1 cellular context compared by ENCODE assay signal in genomic region chr16:30378236-30379164, GRCh38.
A peak's percentile ranks its signal among the peaks of the same experiment; 100 is the strongest.
TF ChIP-seq lines count a peak whose summit lies in the region.

No MANE protein-coding gene starts in this region.

TF ChIP-seq in WTC11, 78 proteins besides CTCF, POLR2A, EP300 and RAD21 (continued from another document):
- TF ChIP-seq ARID4B (CRISPR knock-in tag; IDR thresholded peaks at IDR 0.05; ENCODE audit: borderline replicate concordance) = peak; percentile 38; the same call in 1 of the 2 replicates
- 0 out of 2 replicates have a peak, but pooled peaks have one; percentile 50 for TF ChIP-seq GABPB1 (CRISPR knock-in tag; IDR thresholded peaks at IDR 0.05)
- TF ChIP-seq, protein P1, sequence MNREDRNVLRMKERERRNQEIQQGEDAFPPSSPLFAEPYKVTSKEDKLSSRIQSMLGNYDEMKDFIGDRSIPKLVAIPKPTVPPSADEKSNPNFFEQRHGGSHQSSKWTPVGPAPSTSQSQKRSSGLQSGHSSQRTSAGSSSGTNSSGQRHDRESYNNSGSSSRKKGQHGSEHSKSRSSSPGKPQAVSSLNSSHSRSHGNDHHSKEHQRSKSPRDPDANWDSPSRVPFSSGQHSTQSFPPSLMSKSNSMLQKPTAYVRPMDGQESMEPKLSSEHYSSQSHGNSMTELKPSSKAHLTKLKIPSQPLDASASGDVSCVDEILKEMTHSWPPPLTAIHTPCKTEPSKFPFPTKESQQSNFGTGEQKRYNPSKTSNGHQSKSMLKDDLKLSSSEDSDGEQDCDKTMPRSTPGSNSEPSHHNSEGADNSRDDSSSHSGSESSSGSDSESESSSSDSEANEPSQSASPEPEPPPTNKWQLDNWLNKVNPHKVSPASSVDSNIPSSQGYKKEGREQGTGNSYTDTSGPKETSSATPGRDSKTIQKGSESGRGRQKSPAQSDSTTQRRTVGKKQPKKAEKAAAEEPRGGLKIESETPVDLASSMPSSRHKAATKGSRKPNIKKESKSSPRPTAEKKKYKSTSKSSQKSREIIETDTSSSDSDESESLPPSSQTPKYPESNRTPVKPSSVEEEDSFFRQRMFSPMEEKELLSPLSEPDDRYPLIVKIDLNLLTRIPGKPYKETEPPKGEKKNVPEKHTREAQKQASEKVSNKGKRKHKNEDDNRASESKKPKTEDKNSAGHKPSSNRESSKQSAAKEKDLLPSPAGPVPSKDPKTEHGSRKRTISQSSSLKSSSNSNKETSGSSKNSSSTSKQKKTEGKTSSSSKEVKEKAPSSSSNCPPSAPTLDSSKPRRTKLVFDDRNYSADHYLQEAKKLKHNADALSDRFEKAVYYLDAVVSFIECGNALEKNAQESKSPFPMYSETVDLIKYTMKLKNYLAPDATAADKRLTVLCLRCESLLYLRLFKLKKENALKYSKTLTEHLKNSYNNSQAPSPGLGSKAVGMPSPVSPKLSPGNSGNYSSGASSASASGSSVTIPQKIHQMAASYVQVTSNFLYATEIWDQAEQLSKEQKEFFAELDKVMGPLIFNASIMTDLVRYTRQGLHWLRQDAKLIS (CRISPR knock-in tag; IDR thresholded peaks at IDR 0.05; ENCODE audit: borderline replicate concordance) = no peak
- 0 out of 2 replicates have a peak, but pooled peaks have one; percentile 34 for TF ChIP-seq ZMAT4 (CRISPR knock-in tag; IDR thresholded peaks at IDR 0.05)
- TF ChIP-seq ZNF425 (CRISPR knock-in tag; conservative IDR thresholded peaks at IDR 0.05) = no peak
- peak; percentile 73; the same call in 1 of the 2 replicates for TF ChIP-seq MAX (CRISPR knock-in tag; IDR thresholded peaks at IDR 0.05)
- TF ChIP-seq ZBTB21 (CRISPR knock-in tag; IDR thresholded peaks at IDR 0.05; ENCODE audit: borderline replicate concordance) = no peak
- TF ChIP-seq IRF2 (CRISPR knock-in tag; IDR thresholded peaks at IDR 0.05; ENCODE audit: borderline replicate concordance, low read depth) = no peak
- TF ChIP-seq ESRRA (CRISPR knock-in tag; IDR thresholded peaks at IDR 0.05; ENCODE audit: borderline replicate concordance) = no peak
- TF ChIP-seq NR3C1 (CRISPR knock-in tag; conservative IDR thresholded peaks at IDR 0.05; ENCODE audit: low read depth) = no peak
- TF ChIP-seq ATF3 (CRISPR knock-in tag; conservative IDR thresholded peaks at IDR 0.05) = no peak
- TF ChIP-seq, protein P2, sequence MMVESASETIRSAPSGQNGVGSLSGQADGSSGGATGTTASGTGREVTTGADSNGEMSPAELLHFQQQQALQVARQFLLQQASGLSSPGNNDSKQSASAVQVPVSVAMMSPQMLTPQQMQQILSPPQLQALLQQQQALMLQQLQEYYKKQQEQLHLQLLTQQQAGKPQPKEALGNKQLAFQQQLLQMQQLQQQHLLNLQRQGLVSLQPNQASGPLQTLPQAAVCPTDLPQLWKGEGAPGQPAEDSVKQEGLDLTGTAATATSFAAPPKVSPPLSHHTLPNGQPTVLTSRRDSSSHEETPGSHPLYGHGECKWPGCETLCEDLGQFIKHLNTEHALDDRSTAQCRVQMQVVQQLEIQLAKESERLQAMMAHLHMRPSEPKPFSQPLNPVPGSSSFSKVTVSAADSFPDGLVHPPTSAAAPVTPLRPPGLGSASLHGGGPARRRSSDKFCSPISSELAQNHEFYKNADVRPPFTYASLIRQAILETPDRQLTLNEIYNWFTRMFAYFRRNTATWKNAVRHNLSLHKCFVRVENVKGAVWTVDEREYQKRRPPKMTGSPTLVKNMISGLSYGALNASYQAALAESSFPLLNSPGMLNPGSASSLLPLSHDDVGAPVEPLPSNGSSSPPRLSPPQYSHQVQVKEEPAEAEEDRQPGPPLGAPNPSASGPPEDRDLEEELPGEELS (CRISPR knock-in tag; IDR thresholded peaks at IDR 0.05) = peak; percentile 94
- no peak for TF ChIP-seq STAT6 (CRISPR knock-in tag; conservative IDR thresholded peaks at IDR 0.05; ENCODE audit: low read depth)
- TF ChIP-seq JUN (CRISPR knock-in tag; IDR thresholded peaks at IDR 0.05) = no peak
- no peak for TF ChIP-seq SMAD3 (CRISPR knock-in tag; IDR thresholded peaks at IDR 0.05; ENCODE audit: borderline replicate concordance)
- peak; percentile 53; the same call in 1 of the 2 replicates for TF ChIP-seq SP1 (CRISPR knock-in tag; conservative IDR thresholded peaks at IDR 0.05)
- TF ChIP-seq NFE2L1 (CRISPR knock-in tag; IDR thresholded peaks at IDR 0.05) = no peak
- TF ChIP-seq CBFB (CRISPR knock-in tag; IDR thresholded peaks at IDR 0.05; ENCODE audit: low read depth) = no peak
- TF ChIP-seq, protein P3, sequence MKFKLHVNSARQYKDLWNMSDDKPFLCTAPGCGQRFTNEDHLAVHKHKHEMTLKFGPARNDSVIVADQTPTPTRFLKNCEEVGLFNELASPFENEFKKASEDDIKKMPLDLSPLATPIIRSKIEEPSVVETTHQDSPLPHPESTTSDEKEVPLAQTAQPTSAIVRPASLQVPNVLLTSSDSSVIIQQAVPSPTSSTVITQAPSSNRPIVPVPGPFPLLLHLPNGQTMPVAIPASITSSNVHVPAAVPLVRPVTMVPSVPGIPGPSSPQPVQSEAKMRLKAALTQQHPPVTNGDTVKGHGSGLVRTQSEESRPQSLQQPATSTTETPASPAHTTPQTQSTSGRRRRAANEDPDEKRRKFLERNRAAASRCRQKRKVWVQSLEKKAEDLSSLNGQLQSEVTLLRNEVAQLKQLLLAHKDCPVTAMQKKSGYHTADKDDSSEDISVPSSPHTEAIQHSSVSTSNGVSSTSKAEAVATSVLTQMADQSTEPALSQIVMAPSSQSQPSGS (CRISPR knock-in tag; IDR thresholded peaks at IDR 0.05; ENCODE audit: borderline replicate concordance, low read depth) = no peak
- TF ChIP-seq ZNF416 (CRISPR knock-in tag; IDR thresholded peaks at IDR 0.05) = 0 out of 2 replicates have a peak, but pooled peaks have one; percentile 7
- TF ChIP-seq, protein P4, sequence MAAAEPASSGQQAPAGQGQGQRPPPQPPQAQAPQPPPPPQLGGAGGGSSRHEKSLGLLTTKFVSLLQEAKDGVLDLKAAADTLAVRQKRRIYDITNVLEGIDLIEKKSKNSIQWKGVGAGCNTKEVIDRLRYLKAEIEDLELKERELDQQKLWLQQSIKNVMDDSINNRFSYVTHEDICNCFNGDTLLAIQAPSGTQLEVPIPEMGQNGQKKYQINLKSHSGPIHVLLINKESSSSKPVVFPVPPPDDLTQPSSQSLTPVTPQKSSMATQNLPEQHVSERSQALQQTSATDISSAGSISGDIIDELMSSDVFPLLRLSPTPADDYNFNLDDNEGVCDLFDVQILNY (CRISPR knock-in tag; IDR thresholded peaks at IDR 0.05) = peak; percentile 36; the same call in 1 of the 2 replicates
- no peak for TF ChIP-seq E2F1 (CRISPR knock-in tag; IDR thresholded peaks at IDR 0.05)
- TF ChIP-seq ETV6 (CRISPR knock-in tag; IDR thresholded peaks at IDR 0.05) = peak; percentile 67
- no peak for TF ChIP-seq NFYB (CRISPR knock-in tag; conservative IDR thresholded peaks at IDR 0.05; ENCODE audit: low read depth)
- TF ChIP-seq ZNF138 (CRISPR knock-in tag; conservative IDR thresholded peaks at IDR 0.05) = no peak
